In genomic region chr14:77094672-77095284, GRCh38 we compare ENCODE assay signal across 8 cellular contexts. TPM values are rescaled to one million over a fixed set of nuclear protein-coding genes. Genes with fewer than 3 reads are reported as not detected.
DNase-seq lines count a peak whose midpoint lies in the region; ATAC-seq, FAIRE-seq and TF ChIP-seq lines count a peak whose summit lies in the region.

No MANE protein-coding gene starts in this region.

- ATAC-seq in RWPE2 (ENCODE audit: low read depth): no peak
- no peak for ATAC-seq in gastroesophageal sphincter
- ATAC-seq in pancreas: no peak
- ATAC-seq in HG03354 (IDR thresholded peaks at IDR 0.05; ENCODE audit: poor library complexity, severe bottlenecking, unreplicated experiment): no peak

- TF ChIP-seq EP300 in gastroesophageal sphincter (IDR thresholded peaks at IDR 0.05): no peak

- H3K27ac ChIP-seq in RWPE2 (ENCODE audit: poor library complexity, severe bottlenecking) (no peak overlapping the region), gastroesophageal sphincter (no peak overlapping the region), pancreas (no peak overlapping the region)

- H4K20me1 ChIP-seq in Loucy (ENCODE audit: insufficient read depth, low read length, poor library complexity, severe bottlenecking): no peaks in the 10 kb centered on the region

- intact Hi-C loops in pancreas (cut with DNase I): no loop called here

- no peak for TF ChIP-seq POLR2A in gastroesophageal sphincter (IDR thresholded peaks at IDR 0.05)

- peaks cover 18% of the 10 kb centered on the region for H3K79me2 ChIP-seq in Loucy (ENCODE audit: insufficient read depth, low read length)

- FAIRE-seq in pancreas (lab: Jason Lieb, UNC): no peak

- peaks cover 8% of the 10 kb centered on the region for H3K9me3 Mint-ChIP-seq in type B pancreatic cell

- no peak overlapping the region for H2AFZ ChIP-seq in Loucy (ENCODE audit: low read length)

- DNase-seq in DMS53 treated with DMSO at 0.1 percent for 48 hours (lab: John Stamatoyannopoulos, UW; ENCODE audit: unreplicated experiment): peak; percentile 42
- peak; percentile 70 for DNase-seq in RWPE2 (ENCODE audit: low spot score)
- DNase-seq in activated effector memory CD4-positive, alpha-beta T cell treated with Interleukin-2 at 50 U/mL for 16 hours: peak; percentile 62
- DNase-seq in pancreas: peak in 5 of 6 donors; percentile 55 to 80 (median 74)
- peak; percentile 81 for DNase-seq in type B pancreatic cell (ENCODE audit: extremely low spot score, unreplicated experiment)

- H3K36me3 ChIP-seq in Loucy (ENCODE audit: insufficient read depth, low read length) (no peaks in the 10 kb centered on the region), RWPE2 (ENCODE audit: low read depth) (no peaks in the 10 kb centered on the region), gastroesophageal sphincter (no peaks in the 10 kb centered on the region), pancreas (no peaks in the 10 kb centered on the region)

- TF ChIP-seq CTCF in Loucy (conservative IDR thresholded peaks at IDR 0.05; ENCODE audit: low read length): peak; percentile 85
- TF ChIP-seq CTCF in RWPE2 (IDR thresholded peaks at IDR 0.05; ENCODE audit: poor library complexity, severe bottlenecking): peak; percentile 99
- TF ChIP-seq CTCF in gastroesophageal sphincter (IDR thresholded peaks at IDR 0.05): peak; percentile 63 to 77 (median 66)
- TF ChIP-seq CTCF in pancreas (IDR thresholded peaks at IDR 0.05): peak; percentile 14 to 72 (median 54)
- peak; percentile 95 for TF ChIP-seq CTCF in type B pancreatic cell (conservative IDR thresholded peaks at IDR 0.05)

- H3K27me3 ChIP-seq in Loucy (ENCODE audit: insufficient read depth, low read length, poor library complexity, severe bottlenecking) (no peaks in the 10 kb centered on the region), RWPE2 (ENCODE audit: insufficient read depth, poor library complexity, severe bottlenecking) (no peaks in the 10 kb centered on the region), gastroesophageal sphincter (no peaks in the 10 kb centered on the region), pancreas (no peaks in the 10 kb centered on the region)

- H3K36me3 Mint-ChIP-seq in type B pancreatic cell: peaks cover 3% of the 10 kb centered on the region

- peaks cover 15% of the 10 kb centered on the region for H3K4me1 ChIP-seq in Loucy (ENCODE audit: insufficient read depth, low read length, poor library complexity, severe bottlenecking)
- peaks cover 20% of the 10 kb centered on the region for H3K4me1 ChIP-seq in RWPE2 (ENCODE audit: insufficient read depth, poor library complexity, severe bottlenecking)
- H3K4me1 ChIP-seq in gastroesophageal sphincter: peaks cover 0 to 24% (median 16%) of the 10 kb centered on the region in 3 donors
- peaks cover 10 to 22% (median 14%) of the 10 kb centered on the region in 3 donors for H3K4me1 ChIP-seq in pancreas

- no peak overlapping the region for H3K9ac ChIP-seq in Loucy (ENCODE audit: low read depth, low read length, poor library complexity, severe bottlenecking)

- 3 to 21% methylated on average over 5 to 8 of the region's 8 CpGs for WGBS in gastroesophageal sphincter (ENCODE audit: low coverage in 1 of 2), 2 donors
- WGBS in pancreas, 2 donors: 14 to 17% methylated on average over 8 of the region's 8 CpGs

- no peak overlapping the region for H3K4me2 ChIP-seq in Loucy (ENCODE audit: low read depth, low read length, poor library complexity, severe bottlenecking)

- peak overlapping the region; percentile 93 for H3K27ac Mint-ChIP-seq in type B pancreatic cell

- no peaks in the 10 kb centered on the region for H3K9me2 ChIP-seq in Loucy (replicated peaks; ENCODE audit: low read depth, low read length)

- peaks cover 29% of the 10 kb centered on the region for H3K4me1 Mint-ChIP-seq in type B pancreatic cell (ENCODE audit: unreplicated experiment)

- H3K27me3 Mint-ChIP-seq in type B pancreatic cell: no peaks in the 10 kb centered on the region

- peak overlapping the region; percentile 82 for H3K4me3 Mint-ChIP-seq in type B pancreatic cell

- H3K4me3 ChIP-seq in Loucy (ENCODE audit: low read length, poor library complexity, severe bottlenecking) (no peak overlapping the region), RWPE2 (ENCODE audit: severe bottlenecking) (no peak overlapping the region), gastroesophageal sphincter (no peak overlapping the region), pancreas (no peak overlapping the region)

- H3K9me3 ChIP-seq in Loucy (ENCODE audit: insufficient read depth, low read depth, low read length) (peaks cover 8% of the 10 kb centered on the region; the same call in 1 of the 2 replicates), RWPE2 (ENCODE audit: severe bottlenecking) (peaks cover 5% of the 10 kb centered on the region), gastroesophageal sphincter (peaks cover 0 to 15% (median 0%) of the 10 kb centered on the region in 3 donors), pancreas (no peaks in the 10 kb centered on the region)

- H3F3A ChIP-seq in Loucy (ENCODE audit: low read depth): no peaks in the 10 kb centered on the region

RNA-seq across cellular contexts. Expression of gene CIPC, which starts 3.3 kb away (rescaled TPM):
- total RNA-seq in gastroesophageal sphincter (10 to 100 TPM; 49.0 to 74.1 (median 60.4) TPM), pancreas (10 to 100 TPM in 1 of 6 donors, 1 to 10 TPM in 5; 5.9 to 12.6 (median 8.0) TPM), type B pancreatic cell (ENCODE audit: low replicate concordance) (27.2 and 34.0 TPM in 2 replicates)
- 1 to 10 TPM; 2.7 to 6.7 TPM for polyA plus RNA-seq in pancreas

RNA-seq across cellular contexts. Expression of gene ZDHHC22, which starts 46.8 kb away (rescaled TPM):
- total RNA-seq in gastroesophageal sphincter (under 1 TPM in 2 of 4 donors, not detected in 2; 0.12 to 0.40 TPM), pancreas (under 1 TPM in 1 of 6 donors, not detected in 5; 0.04 TPM), type B pancreatic cell (ENCODE audit: low replicate concordance) (0.24 TPM in 1 of 2 replicates, not detected in the other)
- polyA plus RNA-seq in pancreas: under 1 TPM; 0.04 to 0.19 TPM
